In genomic region chr12:132453361-132454133, GRCh38 we compare ENCODE assay signal across 1 cellular context.
TF ChIP-seq lines count a peak whose summit lies in the region.

No MANE protein-coding gene starts in this region.

TF ChIP-seq in HEK293, 187 proteins besides CTCF, POLR2A, EP300 and RAD21 (continued from another document):
- TF ChIP-seq ZBTB44 (tag by site-specific recombination; IDR thresholded peaks at IDR 0.05) (no peak), ELK4 (IDR thresholded peaks at IDR 0.05; ENCODE audit: borderline replicate concordance, low read depth, low read length) (no peak), KLF17 (tag by site-specific recombination; IDR thresholded peaks at IDR 0.05) (no peak), ZIC2 (tag by site-specific recombination; IDR thresholded peaks at IDR 0.05) (peak; percentile 90)
